In genomic region chr4:22672944-22673343, GRCh38 we compare ENCODE assay signal across 21 cellular contexts. TPM values are rescaled to one million over a fixed set of nuclear protein-coding genes. Genes with fewer than 3 reads are reported as not detected.
DNase-seq lines count a peak whose midpoint lies in the region; ATAC-seq and TF ChIP-seq lines count a peak whose summit lies in the region.
"Had no signal": no experiment of that assay in that cellular context is flagged by ENCODE, and none has a peak within 500 bp of the region (broad histone marks: within the 10 kb centered on the region; RNA-seq: fewer than 3 reads in every experiment).

No MANE protein-coding gene starts in this region.

- no peak for TF ChIP-seq CTCF in natural killer cell (IDR thresholded peaks at IDR 0.05)
- no peak for TF ChIP-seq CTCF in activated CD8-positive, alpha-beta T cell treated with anti-CD3 and anti-CD28 coated beads for 36 hours (IDR thresholded peaks at IDR 0.05)
- no peak for TF ChIP-seq CTCF in neutrophil (IDR thresholded peaks at IDR 0.05)

- no peaks in the 10 kb centered on the region for H3K9me3 Mint-ChIP-seq in natural killer cell
- H3K9me3 Mint-ChIP-seq in natural killer cell treated with Interleukin-12 subunit alpha and Interleukin-12 subunit beta and Interleukin-15 and Interleukin-18, amount 100 ng/mL, for 72 hours = no peaks in the 10 kb centered on the region
- peaks cover under 1% of the 10 kb centered on the region for H3K9me3 Mint-ChIP-seq in activated CD8-positive, alpha-beta T cell treated with anti-CD3 and anti-CD28 coated beads for 36 hours

- peak overlapping the region in 1 of 2 donors; percentile 24 for H3K27ac Mint-ChIP-seq in natural killer cell
- H3K27ac Mint-ChIP-seq in natural killer cell treated with Interleukin-12 subunit alpha and Interleukin-12 subunit beta and Interleukin-15 and Interleukin-18, amount 100 ng/mL, for 72 hours = no peak overlapping the region
- peak overlapping the region; percentile 55 for H3K27ac Mint-ChIP-seq in activated CD8-positive, alpha-beta T cell treated with anti-CD3 and anti-CD28 coated beads for 36 hours

- no peak overlapping the region for H3K4me3 ChIP-seq in Jurkat, Clone E6-1 (ENCODE audit: low read length)
- H3K4me3 ChIP-seq in neutrophil (ENCODE audit: low read depth in 1 of 2, low read length in 1 of 2) = no peak overlapping the region
- H3K4me3 ChIP-seq: HAP-1, K562, SJCRH30 had no signal

- CTCF ChIA-PET in activated CD8-positive, alpha-beta T cell treated with anti-CD3 and anti-CD28 coated beads for 36 hours (lab: Charles Lee) = interaction anchor here (0.8 to 1.7 kb wide), 2 partner anchors 19 to 66 kb away, joined by 3 to 6 read pairs; no protein-coding TSS in a partner anchor

- H3K27ac ChIP-seq in neutrophil = peak overlapping the region; percentile 56
- H3K27ac ChIP-seq: RWPE1, SJCRH30 had no signal

- POLR2A ChIA-PET in activated CD8-positive, alpha-beta T cell treated with anti-CD3 and anti-CD28 coated beads for 36 hours (lab: Charles Lee) = interaction anchor here (1.3 kb wide), 1 partner anchor 11 kb away, joined by 4 read pairs; no protein-coding TSS in a partner anchor

- in situ Hi-C loops in G401 (cut with HindIII; ENCODE audit: low sequenced_read_pairs) = no loop called here

- no peak for DNase-seq in natural killer cell
- no peak for DNase-seq in natural killer cell treated with Interleukin-12 subunit alpha and Interleukin-12 subunit beta and Interleukin-15 and Interleukin-18, amount 100 ng/mL, for 72 hours (ENCODE audit: low spot score)
- DNase-seq in Jurkat, Clone E6-1 (ENCODE audit: low read depth, low spot score) = peak; percentile 51
- no peak for DNase-seq in activated CD8-positive, alpha-beta T cell treated with anti-CD3 and anti-CD28 coated beads for 36 hours
- DNase-seq in G401 (ENCODE audit: low spot score) = no peak
- DNase-seq: Calu3, DMS53, NCI-H1048, NCI-H1436 treated with DMSO at 0.1 percent for 48 hours, NCI-H2029 treated with DMSO at 0.1 percent for 48 hours, NCI-H2171 treated with DMSO at 0.1 percent for 48 hours, NCI-H510A, NCI-H774, PC-3, SJCRH30 had no signal

- no peaks in the 10 kb centered on the region for H3K36me3 Mint-ChIP-seq in natural killer cell
- H3K36me3 Mint-ChIP-seq in natural killer cell treated with Interleukin-12 subunit alpha and Interleukin-12 subunit beta and Interleukin-15 and Interleukin-18, amount 100 ng/mL, for 72 hours = peaks cover 4% of the 10 kb centered on the region
- H3K36me3 Mint-ChIP-seq in activated CD8-positive, alpha-beta T cell treated with anti-CD3 and anti-CD28 coated beads for 36 hours (ENCODE audit: low read depth) = no peaks in the 10 kb centered on the region

- H3K4me3 Mint-ChIP-seq in natural killer cell = peak overlapping the region; percentile 21
- H3K4me3 Mint-ChIP-seq in natural killer cell treated with Interleukin-12 subunit alpha and Interleukin-12 subunit beta and Interleukin-15 and Interleukin-18, amount 100 ng/mL, for 72 hours = no peak overlapping the region
- no peak overlapping the region for H3K4me3 Mint-ChIP-seq in activated CD8-positive, alpha-beta T cell treated with anti-CD3 and anti-CD28 coated beads for 36 hours

- intact Hi-C loops in natural killer cell (cut with micrococcal nuclease) = no loop called here
- intact Hi-C loops in activated CD8-positive, alpha-beta T cell treated with anti-CD3 and anti-CD28 coated beads for 36 hours (cut with micrococcal nuclease) = loop anchor here (2.0 kb wide), 1 partner anchor 64 kb away; no protein-coding TSS in a partner anchor

- H3K27me3 Mint-ChIP-seq in natural killer cell (ENCODE audit: low read depth in 2 of 2) = peaks cover 3 to 4% of the 10 kb centered on the region in 2 donors
- H3K27me3 Mint-ChIP-seq in natural killer cell treated with Interleukin-12 subunit alpha and Interleukin-12 subunit beta and Interleukin-15 and Interleukin-18, amount 100 ng/mL, for 72 hours = peaks cover 0 to 4% of the 10 kb centered on the region in 2 donors
- H3K27me3 Mint-ChIP-seq in activated CD8-positive, alpha-beta T cell treated with anti-CD3 and anti-CD28 coated beads for 36 hours = no peaks in the 10 kb centered on the region

- peaks cover 29 to 38% of the 10 kb centered on the region in 2 experiments for H3K4me1 ChIP-seq in neutrophil (ENCODE audit: control insufficient read depth in 1 of 2, insufficient read depth in 1 of 2, low read depth in 1 of 2, low read length in 1 of 2)
- H3K4me1 ChIP-seq: HAP-1 had no signal

- peaks cover 21 to 32% of the 10 kb centered on the region in 2 donors for H3K4me1 Mint-ChIP-seq in natural killer cell
- H3K4me1 Mint-ChIP-seq in natural killer cell treated with Interleukin-12 subunit alpha and Interleukin-12 subunit beta and Interleukin-15 and Interleukin-18, amount 100 ng/mL, for 72 hours (ENCODE audit: low read depth in 2 of 2) = peaks cover 17 to 20% of the 10 kb centered on the region in 2 donors
- peaks cover 69% of the 10 kb centered on the region for H3K4me1 Mint-ChIP-seq in activated CD8-positive, alpha-beta T cell treated with anti-CD3 and anti-CD28 coated beads for 36 hours (ENCODE audit: low read depth)

- no peaks in the 10 kb centered on the region for H3K36me3 ChIP-seq in neutrophil
- H3K36me3 ChIP-seq: HAP-1, SJCRH30 had no signal

- H3K27me3 ChIP-seq in neutrophil = no peaks in the 10 kb centered on the region
- H3K27me3 ChIP-seq: SJCRH30 had no signal

- no peaks in the 10 kb centered on the region for H3K9me3 ChIP-seq in neutrophil
- H3K9me3 ChIP-seq: HAP-1, SJCRH30 had no signal

- ATAC-seq in natural killer cell (no peak), HG03097 (IDR thresholded peaks at IDR 0.05; ENCODE audit: low FRiP score, unreplicated experiment) (no peak)
- no peak for ATAC-seq in natural killer cell treated with Interleukin-12 subunit alpha and Interleukin-12 subunit beta and Interleukin-15 and Interleukin-18, amount 100 ng/mL, for 72 hours
- no peak for ATAC-seq in activated CD8-positive, alpha-beta T cell treated with anti-CD3 and anti-CD28 coated beads for 36 hours
- ATAC-seq: K562, PC-3 had no signal

RNA-seq across cellular contexts. Expression of gene GBA3, which starts 19.8 kb away (rescaled TPM):
- total RNA-seq in natural killer cell = not detected
- under 1 TPM in 1 of 2 donors, not detected in 1; 0.29 TPM for total RNA-seq in natural killer cell treated with Interleukin-12 subunit alpha and Interleukin-12 subunit beta and Interleukin-15 and Interleukin-18, amount 100 ng/mL, for 72 hours
- polyA plus RNA-seq in Jurkat, Clone E6-1 (2012; ENCODE audit: insufficient read depth, insufficient read length) = not detected
- not detected for total RNA-seq in activated CD8-positive, alpha-beta T cell treated with anti-CD3 and anti-CD28 coated beads for 36 hours
- not detected in 2 replicates for total RNA-seq in G401 (2014; rRNA removed; shearing (Covaris generic))
- total RNA-seq: M059J, PC-3, SJCRH30 had no signal
